Comparison of ENCODE assay signal across 27 cellular contexts in the genomic region with DNA sequence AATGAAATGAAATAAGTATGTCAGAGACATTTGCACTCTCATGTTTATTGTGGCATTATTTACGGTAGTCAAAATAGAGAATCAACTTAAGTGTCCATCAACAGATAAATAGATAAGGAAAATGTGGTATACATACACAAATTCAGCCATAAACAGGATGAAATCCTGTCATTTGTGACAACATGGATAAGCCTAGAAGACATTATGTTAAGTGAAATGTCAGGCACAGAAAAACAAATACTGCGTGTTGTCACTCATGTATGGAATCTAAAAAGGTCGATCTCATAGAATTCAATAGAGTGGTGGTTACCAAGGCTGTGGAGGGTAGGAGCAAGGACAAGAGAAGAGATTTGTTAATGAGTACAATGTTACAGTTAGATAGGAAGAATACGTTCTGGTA.
"Had no signal": no experiment of that assay in that cellular context is flagged by ENCODE, and none has a peak within 500 bp of the region (broad histone marks: within the 10 kb centered on the region; RNA-seq: fewer than 3 reads in every experiment).

No MANE protein-coding gene starts in this region.

- H3K27ac ChIP-seq: stomach, suprapubic skin, testis, thoracic aorta, thyroid gland, tibial artery, tibial nerve, transverse colon, upper lobe of left lung, upper lobe of right lung, uterus, vagina had no signal

- H3K27me3 ChIP-seq: stomach, suprapubic skin, testis, thyroid gland, tibial artery, tibial nerve, transverse colon, upper lobe of left lung, upper lobe of right lung, uterus, vagina had no signal

- ATAC-seq: stimulated activated effector memory CD8-positive, alpha-beta T cell treated with anti-CD3 and anti-CD28 coated beads, Interleukin-12 subunit alpha, Interleukin-12 subunit beta, amount 100 ng/mL, for 72 hours; stimulated activated memory B cell treated with anti-CD40 and anti-IgM and Interleukin-4, amounts not matched to agents 10 μg/mL and 1 μg/mL and 100 μg/mL, for 72 hours; stimulated activated naive B cell treated with anti-CD40 and anti-IgM and Interleukin-4, amounts not matched to agents 10 μg/mL and 1 μg/mL and 100 μg/mL, for 72 hours; stimulated activated naive CD8-positive, alpha-beta T cell treated with anti-CD3 and anti-CD28 coated beads, Interleukin-15, amount 100 ng/mL, for 72 hours; stimulated activated naive CD8-positive, alpha-beta T cell treated with anti-CD3 and anti-CD28 coated beads, Interleukin-15, Interleukin-2, amounts not matched to agents 100 U/mL and 50 U/mL, for 24 hours; upper lobe of right lung had no signal

- H3K36me3 ChIP-seq: stomach, suprapubic skin, thoracic aorta, thyroid gland, tibial artery, tibial nerve, transverse colon, upper lobe of left lung, upper lobe of right lung, uterus, vagina had no signal

- H3K4me3 ChIP-seq: stomach, suprapubic skin, testis, thoracic aorta, thyroid gland, tibial artery, tibial nerve, transverse colon, upper lobe of left lung, upper lobe of right lung, uterus, vagina had no signal

- H3K9me3 ChIP-seq: suprapubic skin, testis, thoracic aorta, thyroid gland, tibial artery, transverse colon, upper lobe of left lung, vagina had no signal

- FAIRE-seq: urothelium cell line had no signal

- DNase-seq: stimulated activated CD4-positive, alpha-beta T cell treated with anti-CD3 and anti-CD28 coated beads, Interleukin-2, amount 100 ng/mL, for 48 hours; stimulated activated CD4-positive, alpha-beta T cell treated with anti-CD3 and anti-CD28 coated beads, Interleukin-4, amount 100 ng/mL, for 1 hour; stimulated activated CD4-positive, alpha-beta T cell treated with anti-CD3 and anti-CD28 coated beads, Interleukin-4, amount 100 ng/mL, for 24 hours; stimulated activated CD4-positive, alpha-beta T cell treated with anti-CD3 and anti-CD28 coated beads, Interleukin-4, amount 100 ng/mL, for 4 hours; stimulated activated CD8-positive, alpha-beta memory T cell treated with anti-CD3 and anti-CD28 coated beads, Interleukin-4, amount 100 ng/mL, for 48 hours; stimulated activated naive B cell treated with anti-CD40 and anti-IgM and Interleukin-4, amounts not matched to agents 10 μg/mL and 1 μg/mL and 100 μg/mL, for 72 hours; stimulated activated naive CD4-positive, alpha-beta T cell; stimulated activated naive CD4-positive, alpha-beta T cell treated with Interleukin-2 at 50 U/mL for 16 hours; stimulated activated naive CD8-positive, alpha-beta T cell treated with anti-CD3 and anti-CD28 coated beads, Interleukin-15, amount 100 ng/mL, for 72 hours; stimulated activated naive CD8-positive, alpha-beta T cell treated with anti-CD3 and anti-CD28 coated beads, Interleukin-15, Interleukin-2, amounts not matched to agents 100 U/mL and 50 U/mL, for 24 hours; stomach; substantia nigra; testis; thyroid gland; tibial artery; transverse colon; trophoblast cell; upper lobe of left lung; upper lobe of right lung; uterus had no signal
